1 cellular context compared by ENCODE assay signal in the genomic region with DNA sequence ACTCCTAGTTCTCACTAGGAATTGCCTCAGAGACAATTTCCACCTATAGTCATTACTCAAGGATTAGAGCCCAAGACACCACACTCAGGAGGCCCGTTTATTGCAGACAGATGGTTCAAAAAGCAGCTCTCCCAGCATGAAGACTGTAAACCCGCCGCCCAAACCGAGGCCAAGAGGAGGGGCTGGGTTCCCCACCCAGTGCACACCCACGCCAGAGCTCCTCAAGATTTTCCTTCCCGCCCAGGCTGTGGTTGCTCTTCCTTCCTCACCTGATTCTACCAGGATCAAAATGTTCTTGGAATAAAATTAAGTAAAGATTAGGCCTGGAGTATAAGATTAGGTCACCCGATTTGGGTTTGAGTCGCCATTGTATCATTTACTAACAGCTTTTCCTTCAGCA.
TF ChIP-seq lines count a peak whose summit lies in the region.

No MANE protein-coding gene starts in this region.

TF ChIP-seq in WTC11, 78 proteins besides CTCF, POLR2A, EP300 and RAD21 (continued from another document):
- TF ChIP-seq, protein P1, sequence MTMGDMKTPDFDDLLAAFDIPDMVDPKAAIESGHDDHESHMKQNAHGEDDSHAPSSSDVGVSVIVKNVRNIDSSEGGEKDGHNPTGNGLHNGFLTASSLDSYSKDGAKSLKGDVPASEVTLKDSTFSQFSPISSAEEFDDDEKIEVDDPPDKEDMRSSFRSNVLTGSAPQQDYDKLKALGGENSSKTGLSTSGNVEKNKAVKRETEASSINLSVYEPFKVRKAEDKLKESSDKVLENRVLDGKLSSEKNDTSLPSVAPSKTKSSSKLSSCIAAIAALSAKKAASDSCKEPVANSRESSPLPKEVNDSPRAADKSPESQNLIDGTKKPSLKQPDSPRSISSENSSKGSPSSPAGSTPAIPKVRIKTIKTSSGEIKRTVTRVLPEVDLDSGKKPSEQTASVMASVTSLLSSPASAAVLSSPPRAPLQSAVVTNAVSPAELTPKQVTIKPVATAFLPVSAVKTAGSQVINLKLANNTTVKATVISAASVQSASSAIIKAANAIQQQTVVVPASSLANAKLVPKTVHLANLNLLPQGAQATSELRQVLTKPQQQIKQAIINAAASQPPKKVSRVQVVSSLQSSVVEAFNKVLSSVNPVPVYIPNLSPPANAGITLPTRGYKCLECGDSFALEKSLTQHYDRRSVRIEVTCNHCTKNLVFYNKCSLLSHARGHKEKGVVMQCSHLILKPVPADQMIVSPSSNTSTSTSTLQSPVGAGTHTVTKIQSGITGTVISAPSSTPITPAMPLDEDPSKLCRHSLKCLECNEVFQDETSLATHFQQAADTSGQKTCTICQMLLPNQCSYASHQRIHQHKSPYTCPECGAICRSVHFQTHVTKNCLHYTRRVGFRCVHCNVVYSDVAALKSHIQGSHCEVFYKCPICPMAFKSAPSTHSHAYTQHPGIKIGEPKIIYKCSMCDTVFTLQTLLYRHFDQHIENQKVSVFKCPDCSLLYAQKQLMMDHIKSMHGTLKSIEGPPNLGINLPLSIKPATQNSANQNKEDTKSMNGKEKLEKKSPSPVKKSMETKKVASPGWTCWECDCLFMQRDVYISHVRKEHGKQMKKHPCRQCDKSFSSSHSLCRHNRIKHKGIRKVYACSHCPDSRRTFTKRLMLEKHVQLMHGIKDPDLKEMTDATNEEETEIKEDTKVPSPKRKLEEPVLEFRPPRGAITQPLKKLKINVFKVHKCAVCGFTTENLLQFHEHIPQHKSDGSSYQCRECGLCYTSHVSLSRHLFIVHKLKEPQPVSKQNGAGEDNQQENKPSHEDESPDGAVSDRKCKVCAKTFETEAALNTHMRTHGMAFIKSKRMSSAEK (CRISPR knock-in tag; IDR thresholded peaks at IDR 0.05; ENCODE audit: borderline replicate concordance) = no peak
- TF ChIP-seq, protein P2, sequence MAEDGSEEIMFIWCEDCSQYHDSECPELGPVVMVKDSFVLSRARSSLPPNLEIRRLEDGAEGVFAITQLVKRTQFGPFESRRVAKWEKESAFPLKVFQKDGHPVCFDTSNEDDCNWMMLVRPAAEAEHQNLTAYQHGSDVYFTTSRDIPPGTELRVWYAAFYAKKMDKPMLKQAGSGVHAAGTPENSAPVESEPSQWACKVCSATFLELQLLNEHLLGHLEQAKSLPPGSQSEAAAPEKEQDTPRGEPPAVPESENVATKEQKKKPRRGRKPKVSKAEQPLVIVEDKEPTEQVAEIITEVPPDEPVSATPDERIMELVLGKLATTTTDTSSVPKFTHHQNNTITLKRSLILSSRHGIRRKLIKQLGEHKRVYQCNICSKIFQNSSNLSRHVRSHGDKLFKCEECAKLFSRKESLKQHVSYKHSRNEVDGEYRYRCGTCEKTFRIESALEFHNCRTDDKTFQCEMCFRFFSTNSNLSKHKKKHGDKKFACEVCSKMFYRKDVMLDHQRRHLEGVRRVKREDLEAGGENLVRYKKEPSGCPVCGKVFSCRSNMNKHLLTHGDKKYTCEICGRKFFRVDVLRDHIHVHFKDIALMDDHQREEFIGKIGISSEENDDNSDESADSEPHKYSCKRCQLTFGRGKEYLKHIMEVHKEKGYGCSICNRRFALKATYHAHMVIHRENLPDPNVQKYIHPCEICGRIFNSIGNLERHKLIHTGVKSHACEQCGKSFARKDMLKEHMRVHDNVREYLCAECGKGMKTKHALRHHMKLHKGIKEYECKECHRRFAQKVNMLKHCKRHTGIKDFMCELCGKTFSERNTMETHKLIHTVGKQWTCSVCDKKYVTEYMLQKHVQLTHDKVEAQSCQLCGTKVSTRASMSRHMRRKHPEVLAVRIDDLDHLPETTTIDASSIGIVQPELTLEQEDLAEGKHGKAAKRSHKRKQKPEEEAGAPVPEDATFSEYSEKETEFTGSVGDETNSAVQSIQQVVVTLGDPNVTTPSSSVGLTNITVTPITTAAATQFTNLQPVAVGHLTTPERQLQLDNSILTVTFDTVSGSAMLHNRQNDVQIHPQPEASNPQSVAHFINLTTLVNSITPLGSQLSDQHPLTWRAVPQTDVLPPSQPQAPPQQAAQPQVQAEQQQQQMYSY (CRISPR knock-in tag; IDR thresholded peaks at IDR 0.05) = no peak
- no peak for TF ChIP-seq ZNF671 (CRISPR knock-in tag; IDR thresholded peaks at IDR 0.05)
- TF ChIP-seq, protein P3, sequence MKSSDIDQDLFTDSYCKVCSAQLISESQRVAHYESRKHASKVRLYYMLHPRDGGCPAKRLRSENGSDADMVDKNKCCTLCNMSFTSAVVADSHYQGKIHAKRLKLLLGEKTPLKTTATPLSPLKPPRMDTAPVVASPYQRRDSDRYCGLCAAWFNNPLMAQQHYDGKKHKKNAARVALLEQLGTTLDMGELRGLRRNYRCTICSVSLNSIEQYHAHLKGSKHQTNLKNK (CRISPR knock-in tag; IDR thresholded peaks at IDR 0.05) = no peak
